In genomic region chr11:119339581-119340334, GRCh38 we compare ENCODE assay signal across 8 cellular contexts. TPM values are rescaled to one million over a fixed set of nuclear protein-coding genes. Genes with fewer than 3 reads are reported as not detected.
DNase-seq lines count a peak whose midpoint lies in the region; ATAC-seq and TF ChIP-seq lines count a peak whose summit lies in the region.

No MANE protein-coding gene starts in this region.

- H3K27ac Mint-ChIP-seq in T-helper 17 cell: no peak overlapping the region
- H3K27ac Mint-ChIP-seq in activated T-helper 1 cell treated with anti-CD3 and anti-CD28 coated beads, Interleukin-12 subunit alpha, Interleukin-12 subunit beta, Interleukin-2, Interleukin-4 antibody, amounts not matched to agents 30 ng/mL and 10 ng/mL and 1 ng/mL, durations not matched to agents 14 hours and 24 hours and 36 hours: no peak overlapping the region

- no peaks in the 10 kb centered on the region for H3K9me3 ChIP-seq in T-helper 17 cell (ENCODE audit: control insufficient read depth, low read length, poor library complexity, severe bottlenecking)
- no peaks in the 10 kb centered on the region for H3K9me3 ChIP-seq in effector memory CD4-positive, alpha-beta T cell (ENCODE audit: control insufficient read depth, low read length)
- no peaks in the 10 kb centered on the region for H3K9me3 ChIP-seq in lung (ENCODE audit: control insufficient read depth in 2 of 2, insufficient read depth in 1 of 2, low read length in 1 of 2)

- no peaks in the 10 kb centered on the region for H3K9me3 Mint-ChIP-seq in activated T-helper 1 cell treated with anti-CD3 and anti-CD28 coated beads, Interleukin-12 subunit alpha, Interleukin-12 subunit beta, Interleukin-2, Interleukin-4 antibody, amounts not matched to agents 30 ng/mL and 10 ng/mL and 1 ng/mL, durations not matched to agents 14 hours and 24 hours and 36 hours

- H3K27me3 ChIP-seq in effector memory CD4-positive, alpha-beta T cell (replicated peaks; ENCODE audit: control insufficient read depth, insufficient read depth, low read length, poor library complexity, severe bottlenecking): peaks cover 34% of the 10 kb centered on the region
- H3K27me3 ChIP-seq in lung (ENCODE audit: control insufficient read depth, insufficient read depth): no peaks in the 10 kb centered on the region

- peak overlapping the region; percentile 24 for H3K4me3 ChIP-seq in effector memory CD4-positive, alpha-beta T cell (ENCODE audit: insufficient read depth, low read depth, low read length, poor library complexity, severe bottlenecking)
- H3K4me3 ChIP-seq in lung: peak overlapping the region; percentile 52

- H3K4me3 Mint-ChIP-seq in T-helper 17 cell: peak overlapping the region; percentile 83
- no peak overlapping the region for H3K4me3 Mint-ChIP-seq in activated T-helper 1 cell treated with anti-CD3 and anti-CD28 coated beads, Interleukin-12 subunit alpha, Interleukin-12 subunit beta, Interleukin-2, Interleukin-4 antibody, amounts not matched to agents 30 ng/mL and 10 ng/mL and 1 ng/mL, durations not matched to agents 14 hours and 24 hours and 36 hours

- 6% methylated on average over 63 to 88 of the region's 88 CpGs for WGBS in lung, 2 donors

- no peaks in the 10 kb centered on the region for H3K36me3 ChIP-seq in effector memory CD4-positive, alpha-beta T cell (ENCODE audit: control insufficient read depth, insufficient read depth, low read length)
- H3K36me3 ChIP-seq in lung (ENCODE audit: control insufficient read depth in 2 of 2, insufficient read depth in 2 of 2, low read length in 2 of 2): peaks cover 0 to 6% of the 10 kb centered on the region in 2 donors

- H3K4me1 Mint-ChIP-seq in T-helper 17 cell: peaks cover 22% of the 10 kb centered on the region
- peaks cover 39% of the 10 kb centered on the region for H3K4me1 Mint-ChIP-seq in activated T-helper 1 cell treated with anti-CD3 and anti-CD28 coated beads, Interleukin-12 subunit alpha, Interleukin-12 subunit beta, Interleukin-2, Interleukin-4 antibody, amounts not matched to agents 30 ng/mL and 10 ng/mL and 1 ng/mL, durations not matched to agents 14 hours and 24 hours and 36 hours (ENCODE audit: low read depth)

- peaks cover 44% of the 10 kb centered on the region for H3K27me3 Mint-ChIP-seq in T-helper 17 cell
- peaks cover 36% of the 10 kb centered on the region for H3K27me3 Mint-ChIP-seq in activated T-helper 1 cell treated with anti-CD3 and anti-CD28 coated beads, Interleukin-12 subunit alpha, Interleukin-12 subunit beta, Interleukin-2, Interleukin-4 antibody, amounts not matched to agents 30 ng/mL and 10 ng/mL and 1 ng/mL, durations not matched to agents 14 hours and 24 hours and 36 hours (ENCODE audit: insufficient read depth)

- H3K27ac ChIP-seq in effector memory CD4-positive, alpha-beta T cell (ENCODE audit: insufficient read depth, low read length, poor library complexity, severe bottlenecking): no peak overlapping the region
- peak overlapping the region; percentile 90 to 91 for H3K27ac ChIP-seq in lung (ENCODE audit: low read depth in 1 of 2, low read length in 1 of 2)

- DNase-seq in activated T-cell treated with anti-CD3 and anti-CD28 coated beads for 1 hour (ENCODE audit: low read depth) (peak; percentile 30), activated T-cell treated with anti-CD3 and anti-CD28 coated beads for 4 hours (no peak), T-helper 17 cell (peak in 1 of 3 donors; percentile 50), lung (ENCODE audit: low spot score) (peak; percentile 63), superior temporal gyrus (ENCODE audit: extremely low spot score) (peak; percentile 73), NAMALWA (ENCODE audit: low spot score) (no peak)
- no peak for DNase-seq in effector memory CD4-positive, alpha-beta T cell
- no peak for DNase-seq in activated T-helper 1 cell treated with anti-CD3 and anti-CD28 coated beads, Interleukin-12 subunit alpha, Interleukin-12 subunit beta, Interleukin-2, Interleukin-4 antibody, amounts not matched to agents 30 ng/mL and 10 ng/mL and 1 ng/mL, durations not matched to agents 14 hours and 24 hours and 36 hours (ENCODE audit: low spot score)

- intact Hi-C loops in activated T-helper 1 cell treated with anti-CD3 and anti-CD28 coated beads, Interleukin-12 subunit alpha, Interleukin-12 subunit beta, Interleukin-2, Interleukin-4 antibody, amounts not matched to agents 30 ng/mL and 10 ng/mL and 1 ng/mL, durations not matched to agents 14 hours and 24 hours and 36 hours (cut with micrococcal nuclease): loop anchor here (2.0 kb wide), 1 partner anchor 17 kb away; no protein-coding TSS in a partner anchor

- peaks cover 18% of the 10 kb centered on the region for H3K4me1 ChIP-seq in effector memory CD4-positive, alpha-beta T cell (ENCODE audit: control insufficient read depth, insufficient read depth, low read length, poor library complexity, severe bottlenecking)
- peaks cover 0 to 18% of the 10 kb centered on the region in 2 donors for H3K4me1 ChIP-seq in lung (ENCODE audit: control insufficient read depth in 2 of 2, insufficient read depth in 2 of 2, low read length in 2 of 2)

- TF ChIP-seq CTCF in lung (IDR thresholded peaks at IDR 0.05; ENCODE audit: control extremely low read depth, extremely low read depth): peak; percentile 28

- H3K36me3 Mint-ChIP-seq in T-helper 17 cell (ENCODE audit: low read depth): peaks cover 12% of the 10 kb centered on the region
- peaks cover 22% of the 10 kb centered on the region for H3K36me3 Mint-ChIP-seq in activated T-helper 1 cell treated with anti-CD3 and anti-CD28 coated beads, Interleukin-12 subunit alpha, Interleukin-12 subunit beta, Interleukin-2, Interleukin-4 antibody, amounts not matched to agents 30 ng/mL and 10 ng/mL and 1 ng/mL, durations not matched to agents 14 hours and 24 hours and 36 hours (ENCODE audit: low read depth)

- ATAC-seq in T-helper 17 cell (peak; percentile 15), lung (ENCODE audit: insufficient read depth, low FRiP score) (peak; percentile 77)

RNA-seq across cellular contexts. Expression of gene C1QTNF5, which starts 0.9 kb away (rescaled TPM):
- total RNA-seq in T-helper 17 cell (not detected), lung (10 to 100 TPM; 20.2 to 28.6 TPM)
- 10 to 100 TPM; 28.0 to 34.9 TPM for polyA plus RNA-seq in lung
- not detected in 2 replicates for total RNA-seq in activated T-helper 1 cell treated with anti-CD3 and anti-CD28 coated beads, Interleukin-12 subunit alpha, Interleukin-12 subunit beta, Interleukin-2, Interleukin-4 antibody, amounts not matched to agents 30 ng/mL and 10 ng/mL and 1 ng/mL, durations not matched to agents 14 hours and 24 hours and 36 hours

RNA-seq across cellular contexts. Expression of gene RNF26, which starts 5.4 kb away (rescaled TPM):
- 10 to 100 TPM; 15.3 to 19.0 TPM for total RNA-seq in T-helper 17 cell
- 10 to 100 TPM in 1 of 2 donors, 1 to 10 TPM in 1; 8.2 to 25.4 TPM for total RNA-seq in lung
- polyA plus RNA-seq in lung: 10 to 100 TPM; 11.0 to 16.3 TPM
- total RNA-seq in activated T-helper 1 cell treated with anti-CD3 and anti-CD28 coated beads, Interleukin-12 subunit alpha, Interleukin-12 subunit beta, Interleukin-2, Interleukin-4 antibody, amounts not matched to agents 30 ng/mL and 10 ng/mL and 1 ng/mL, durations not matched to agents 14 hours and 24 hours and 36 hours: 26.1 and 27.9 TPM in 2 replicates

RNA-seq across cellular contexts. Expression of gene MFRP, which starts 6.7 kb away (rescaled TPM):
- total RNA-seq in T-helper 17 cell: not detected
- not detected for total RNA-seq in lung
- polyA plus RNA-seq in lung: not detected
- not detected in 2 replicates for total RNA-seq in activated T-helper 1 cell treated with anti-CD3 and anti-CD28 coated beads, Interleukin-12 subunit alpha, Interleukin-12 subunit beta, Interleukin-2, Interleukin-4 antibody, amounts not matched to agents 30 ng/mL and 10 ng/mL and 1 ng/mL, durations not matched to agents 14 hours and 24 hours and 36 hours

RNA-seq across cellular contexts. Expression of gene MCAM, which starts 22.8 kb away (rescaled TPM):
- total RNA-seq in T-helper 17 cell (10 to 100 TPM; 25.6 to 54.0 TPM), lung (100 to 1,000 TPM; 127 to 174 TPM)
- 100 to 1,000 TPM in 1 of 2 donors, 10 to 100 TPM in 1; 51.9 to 120 TPM for polyA plus RNA-seq in lung
- 6.0 and 6.6 TPM in 2 replicates for total RNA-seq in activated T-helper 1 cell treated with anti-CD3 and anti-CD28 coated beads, Interleukin-12 subunit alpha, Interleukin-12 subunit beta, Interleukin-2, Interleukin-4 antibody, amounts not matched to agents 30 ng/mL and 10 ng/mL and 1 ng/mL, durations not matched to agents 14 hours and 24 hours and 36 hours

RNA-seq across cellular contexts. Expression of gene USP2, which starts 41.7 kb away (rescaled TPM):
- total RNA-seq in T-helper 17 cell: 1 to 10 TPM; 1.7 to 5.2 TPM
- 1 to 10 TPM; 4.9 to 6.5 TPM for total RNA-seq in lung
- 1 to 10 TPM; 1.7 to 2.1 TPM for polyA plus RNA-seq in lung
- 0.22 and 0.36 TPM in 2 replicates for total RNA-seq in activated T-helper 1 cell treated with anti-CD3 and anti-CD28 coated beads, Interleukin-12 subunit alpha, Interleukin-12 subunit beta, Interleukin-2, Interleukin-4 antibody, amounts not matched to agents 30 ng/mL and 10 ng/mL and 1 ng/mL, durations not matched to agents 14 hours and 24 hours and 36 hours

Comparison
In these comparisons a context has a peak if more than half of its experiments do, and no peak if none do; other contexts are left out.
1. DNase-seq: peak in activated T-cell treated with anti-CD3 and anti-CD28 coated beads for 1 hour (single experiment), lung (single experiment) and superior temporal gyrus (single experiment); none in activated T-cell treated with anti-CD3 and anti-CD28 coated beads for 4 hours (single experiment), effector memory CD4-positive, alpha-beta T cell (0 of 3), activated T-helper 1 cell treated with anti-CD3 and anti-CD28 coated beads, Interleukin-12 subunit alpha, Interleukin-12 subunit beta, Interleukin-2, Interleukin-4 antibody, amounts not matched to agents 30 ng/mL and 10 ng/mL and 1 ng/mL, durations not matched to agents 14 hours and 24 hours and 36 hours (single experiment) and NAMALWA (single experiment).
2. RNA of gene C1QTNF5, which starts 0.9 kb away (total RNA-seq): 20.2 to 28.6 TPM in lung; not detected in T-helper 17 cell and not detected in activated T-helper 1 cell treated with anti-CD3 and anti-CD28 coated beads, Interleukin-12 subunit alpha, Interleukin-12 subunit beta, Interleukin-2, Interleukin-4 antibody, amounts not matched to agents 30 ng/mL and 10 ng/mL and 1 ng/mL, durations not matched to agents 14 hours and 24 hours and 36 hours; every median in the first group is over 10 times any median in the second.